ENCODE assay signal across 8 cellular contexts in genomic region chr6:20211037-20211940, GRCh38. TPM values are rescaled to one million over a fixed set of nuclear protein-coding genes. Genes with fewer than 3 reads are reported as not detected.
DNase-seq lines count a peak whose midpoint lies in the region; ATAC-seq and TF ChIP-seq lines count a peak whose summit lies in the region.

No MANE protein-coding gene starts in this region.

- no peaks in the 10 kb centered on the region for H3K9me2 ChIP-seq in Loucy (replicated peaks; ENCODE audit: low read depth, low read length)

- peak; percentile 16 to 50 (median 32) for DNase-seq in body of pancreas
- no peak for DNase-seq in lower lobe of right lung
- DNase-seq in NCI-H2081 treated with DMSO at 0.1 percent for 48 hours (lab: John Stamatoyannopoulos, UW): no peak
- no peak for DNase-seq in NCI-H2171 (lab: John Stamatoyannopoulos, UW)

- H3K9ac ChIP-seq in Loucy (ENCODE audit: low read depth, low read length, poor library complexity, severe bottlenecking): peak overlapping the region; percentile 89

- intact Hi-C loops in body of pancreas (cut with DNase I) (no loop called here), lower lobe of right lung (cut with DNase I) (no loop called here)

- TF ChIP-seq CTCF in Loucy (conservative IDR thresholded peaks at IDR 0.05; ENCODE audit: low read length) (no peak), body of pancreas (IDR thresholded peaks at IDR 0.05) (no peak), lower lobe of right lung (IDR thresholded peaks at IDR 0.05) (no peak)

- H3K4me1 ChIP-seq in ACC112 (ENCODE audit: control insufficient read depth, insufficient read depth, low read length, unreplicated experiment) (peaks cover 20% of the 10 kb centered on the region), Loucy (ENCODE audit: insufficient read depth, low read length, poor library complexity, severe bottlenecking) (peaks cover 58% of the 10 kb centered on the region), body of pancreas (peaks cover 29% of the 10 kb centered on the region), lower lobe of right lung (peaks cover 47% of the 10 kb centered on the region), urinary bladder (ENCODE audit: insufficient read depth) (peaks cover 2% of the 10 kb centered on the region)

- H3K36me3 ChIP-seq in ACC112 (ENCODE audit: insufficient read depth, low read length) (no peaks in the 10 kb centered on the region), Loucy (ENCODE audit: insufficient read depth, low read length) (no peaks in the 10 kb centered on the region), body of pancreas (replicated peaks in 1 of 2; ENCODE audit: insufficient read depth in 1 of 2, low read depth in 2 of 2) (no peaks in the 10 kb centered on the region), lower lobe of right lung (no peaks in the 10 kb centered on the region), urinary bladder (ENCODE audit: insufficient read depth) (no peaks in the 10 kb centered on the region)

- WGBS in body of pancreas, 2 donors: 5 to 6% methylated on average over 17 of the region's 17 CpGs
- 13% methylated on average over 17 of the region's 17 CpGs for WGBS in urinary bladder

- H3F3A ChIP-seq in Loucy (ENCODE audit: low read depth): peaks cover 12% of the 10 kb centered on the region; the same call in 1 of the 2 replicates

- H3K79me2 ChIP-seq in ACC112 (ENCODE audit: control insufficient read depth, insufficient read depth, low read length, unreplicated experiment) (peaks cover 12% of the 10 kb centered on the region), Loucy (ENCODE audit: insufficient read depth, low read length) (peaks cover 43% of the 10 kb centered on the region)

- H3K27me3 ChIP-seq in ACC112 (ENCODE audit: insufficient read depth, low read length) (no peaks in the 10 kb centered on the region), Loucy (ENCODE audit: insufficient read depth, low read length, poor library complexity, severe bottlenecking) (no peaks in the 10 kb centered on the region), body of pancreas (no peaks in the 10 kb centered on the region), lower lobe of right lung (ENCODE audit: low read depth) (no peaks in the 10 kb centered on the region)

- peak in 2 of 3 donors; percentile 27 to 40 for TF ChIP-seq POLR2A in body of pancreas (IDR thresholded peaks at IDR 0.05)

- H3K27ac ChIP-seq in ACC112 (ENCODE audit: low read depth, low read length) (no peak overlapping the region; the same call in 1 of the 2 replicates), body of pancreas (peak overlapping the region in 3 of 4 donors; percentile 88 to 94 (median 92)), lower lobe of right lung (peak overlapping the region; percentile 89), urinary bladder (ENCODE audit: low read depth) (peak overlapping the region; percentile 13)

- H2AFZ ChIP-seq in ACC112 (ENCODE audit: low read length, unreplicated experiment): peak overlapping the region; percentile 92
- H2AFZ ChIP-seq in Loucy (ENCODE audit: low read length): peak overlapping the region; percentile 99

- ATAC-seq in GM18867 (IDR thresholded peaks at IDR 0.05; ENCODE audit: unreplicated experiment) (peak; percentile 12), body of pancreas (no peak), lower lobe of right lung (peak; percentile 19 to 51)

- no peaks in the 10 kb centered on the region for H4K20me1 ChIP-seq in Loucy (ENCODE audit: insufficient read depth, low read length, poor library complexity, severe bottlenecking)

- no peaks in the 10 kb centered on the region for H3K9me3 ChIP-seq in Loucy (ENCODE audit: insufficient read depth, low read depth, low read length)
- H3K9me3 ChIP-seq in body of pancreas: no peaks in the 10 kb centered on the region
- H3K9me3 ChIP-seq in lower lobe of right lung: no peaks in the 10 kb centered on the region

- H3K4me3 ChIP-seq in ACC112 (ENCODE audit: low read depth, low read length) (peak overlapping the region; percentile 95), Loucy (ENCODE audit: low read length, poor library complexity, severe bottlenecking) (peak overlapping the region; percentile 98), body of pancreas (peak overlapping the region; percentile 47 to 76), lower lobe of right lung (peak overlapping the region; percentile 83), urinary bladder (ENCODE audit: low read depth, low read length) (peak overlapping the region; percentile 86)

- H3K4me2 ChIP-seq in Loucy (ENCODE audit: low read depth, low read length, poor library complexity, severe bottlenecking): peak overlapping the region; percentile 99

RNA-seq across cellular contexts. Expression of gene MBOAT1, which starts 1.0 kb away (rescaled TPM):
- total RNA-seq in body of pancreas (10 to 100 TPM in 1 of 2 donors, 1 to 10 TPM in 1; 4.6 to 10.1 TPM), lower lobe of right lung (13.1 TPM), urinary bladder (30.3 TPM)
- polyA plus RNA-seq in urinary bladder: 9.2 TPM

Comparison
In these comparisons a context has a peak if more than half of its experiments do, and no peak if none do; other contexts are left out.
1. DNase-seq: peak in body of pancreas (4 of 4); none in lower lobe of right lung (single experiment), NCI-H2081 treated with DMSO at 0.1 percent for 48 hours (single experiment) and NCI-H2171 (single experiment).
2. Peak in every context shown above with its lines, with median percentiles within 50 percentile points of each other: H3K4me3 ChIP-seq.